ENCODE assay signal across 8 cellular contexts in genomic region chr6:33205172-33206026, GRCh38. TPM values are rescaled to one million over a fixed set of nuclear protein-coding genes. Genes with fewer than 3 reads are reported as not detected.
A peak's percentile ranks its signal among the peaks of the same experiment; 100 is the strongest.
DNase-seq lines count a peak whose midpoint lies in the region; ATAC-seq and TF ChIP-seq lines count a peak whose summit lies in the region.

No MANE protein-coding gene starts in this region.

- H3K4me1 Mint-ChIP-seq in type B pancreatic cell (ENCODE audit: unreplicated experiment) = peaks cover 64% of the 10 kb centered on the region

- H3K36me3 ChIP-seq in lower lobe of right lung = peaks cover 30% of the 10 kb centered on the region

- peak overlapping the region; percentile 99 for H3K27ac Mint-ChIP-seq in type B pancreatic cell

- H3K4me3 Mint-ChIP-seq in type B pancreatic cell = peak overlapping the region; percentile 100

- no peaks in the 10 kb centered on the region for H3K9me3 ChIP-seq in lower lobe of right lung

- DNase-seq in GM12865 (ENCODE audit: low read depth) (peak; percentile 53), NAMALWA (ENCODE audit: low spot score) (peak; percentile 71), astrocyte of the spinal cord (ENCODE audit: low read depth, low spot score) (peak; percentile 44), lower lobe of right lung (no peak), type B pancreatic cell (ENCODE audit: extremely low spot score, unreplicated experiment) (no peak), DMS79 treated with DMSO at 0.1 percent for 48 hours (lab: John Stamatoyannopoulos, UW) (no peak), middle frontal gyrus (ENCODE audit: extremely low spot score, low spot score) (no peak)

- H3K9me3 Mint-ChIP-seq in type B pancreatic cell = no peaks in the 10 kb centered on the region

- in situ Hi-C loops in astrocyte of the spinal cord (cut with HindIII; ENCODE audit: low sequenced_read_pairs) = no loop called here

- H3K27me3 Mint-ChIP-seq in type B pancreatic cell = no peaks in the 10 kb centered on the region

- intact Hi-C loops in lower lobe of right lung (cut with DNase I) = no loop called here

- peaks cover 32% of the 10 kb centered on the region for H3K36me3 Mint-ChIP-seq in type B pancreatic cell

- TF ChIP-seq CTCF in GM12865 (IDR thresholded peaks at IDR 0.05; ENCODE audit: insufficient read depth, low read depth, low read length, missing control alignments) = no peak
- no peak for TF ChIP-seq CTCF in astrocyte of the spinal cord (IDR thresholded peaks at IDR 0.05; ENCODE audit: low read depth, low read length)
- TF ChIP-seq CTCF in lower lobe of right lung (IDR thresholded peaks at IDR 0.05) = no peak
- no peak for TF ChIP-seq CTCF in type B pancreatic cell (conservative IDR thresholded peaks at IDR 0.05)

- no peak for ATAC-seq in lower lobe of right lung
- no peak for ATAC-seq in HG03025 (IDR thresholded peaks at IDR 0.05; ENCODE audit: low FRiP score, unreplicated experiment)

- H3K27me3 ChIP-seq in lower lobe of right lung (ENCODE audit: low read depth) = no peaks in the 10 kb centered on the region

- H3K4me1 ChIP-seq in lower lobe of right lung = peaks cover 53% of the 10 kb centered on the region

- H3K4me3 ChIP-seq in GM12865 (ENCODE audit: low read depth, low read length) (peak overlapping the region; percentile 66), astrocyte of the spinal cord (ENCODE audit: low read depth, low read length) (peak overlapping the region; percentile 70), lower lobe of right lung (peak overlapping the region; percentile 80)

- peak overlapping the region; percentile 77 for H3K27ac ChIP-seq in lower lobe of right lung

RNA-seq across cellular contexts. Expression of gene HSD17B8, which starts 0.9 kb away (rescaled TPM):
- total RNA-seq in lower lobe of right lung = 13.3 TPM
- 13.9 and 15.7 TPM in 2 replicates for total RNA-seq in type B pancreatic cell (ENCODE audit: low replicate concordance)

RNA-seq across cellular contexts. Expression of gene RING1, which starts 2.9 kb away (rescaled TPM):
- total RNA-seq in lower lobe of right lung = 43.1 TPM
- 44.5 and 60.4 TPM in 2 replicates for total RNA-seq in type B pancreatic cell (ENCODE audit: low replicate concordance)

RNA-seq across cellular contexts. Expression of gene SLC39A7, which starts 4.7 kb away (rescaled TPM):
- 76.0 TPM for total RNA-seq in lower lobe of right lung
- 147 and 202 TPM in 2 replicates for total RNA-seq in type B pancreatic cell (ENCODE audit: low replicate concordance)

RNA-seq across cellular contexts. Expression of gene RXRB, which starts 4.9 kb away (rescaled TPM):
- total RNA-seq in lower lobe of right lung (47.4 TPM), type B pancreatic cell (ENCODE audit: low replicate concordance) (49.2 and 61.9 TPM in 2 replicates)

RNA-seq across cellular contexts. Expression of gene COL11A2, which starts 13.1 kb away (rescaled TPM):
- total RNA-seq in lower lobe of right lung = 0.77 TPM
- 1.3 and 11.9 TPM in 2 replicates for total RNA-seq in type B pancreatic cell (ENCODE audit: low replicate concordance)

Comparison
In these comparisons a context has a peak if more than half of its experiments do, and no peak if none do; other contexts are left out.
1. DNase-seq: peak in GM12865 (single experiment), NAMALWA (single experiment) and astrocyte of the spinal cord (single experiment); none in lower lobe of right lung (single experiment), type B pancreatic cell (single experiment), DMS79 treated with DMSO at 0.1 percent for 48 hours (single experiment) and middle frontal gyrus (single experiment).
2. Peak in every context shown above with its lines, with median percentiles within 50 percentile points of each other: H3K4me3 ChIP-seq.